ENCODE assay signal across 11 cellular contexts in the genomic region with DNA sequence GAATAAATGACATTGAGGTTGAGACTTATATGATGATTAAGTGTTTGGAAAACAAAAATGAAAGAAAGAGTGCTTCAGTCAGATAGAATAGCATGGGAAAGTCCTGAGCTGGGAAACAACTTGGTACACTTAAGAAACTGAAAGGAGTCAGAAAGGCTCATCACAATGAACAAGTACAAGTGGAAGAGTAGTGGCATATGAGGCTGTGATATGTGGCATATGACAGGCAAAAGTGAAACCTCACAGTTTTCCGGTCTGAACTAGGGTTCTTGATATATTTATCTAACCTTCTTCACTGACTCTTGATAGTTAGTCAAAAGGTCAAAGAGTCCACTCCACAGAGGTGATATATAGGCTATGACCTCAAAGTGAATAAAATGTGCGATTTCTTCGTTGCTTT.
"Had no signal": no experiment of that assay in that cellular context is flagged by ENCODE, and none has a peak within 500 bp of the region (broad histone marks: within the 10 kb centered on the region; RNA-seq: fewer than 3 reads in every experiment).

No MANE protein-coding gene starts in this region.

- H3K36me3 ChIP-seq: HAP-1 had no signal

- H3K4me3 ChIP-seq: GM23248, HAP-1, K562 had no signal

- H3K9ac ChIP-seq: GM23248 had no signal

- H2AFZ ChIP-seq: GM23248 had no signal

- H3K27ac ChIP-seq: GM23248, HL-60 had no signal

- H3K9me3 ChIP-seq: HAP-1 had no signal

- H3K4me1 ChIP-seq: HAP-1 had no signal

- ATAC-seq: HCT116, HepG2, K562 had no signal

- DNase-seq: GM23248, GOT3, H7, HFFc6, IMR-90, KG1 had no signal
